10 cellular contexts compared by ENCODE assay signal in the genomic region with DNA sequence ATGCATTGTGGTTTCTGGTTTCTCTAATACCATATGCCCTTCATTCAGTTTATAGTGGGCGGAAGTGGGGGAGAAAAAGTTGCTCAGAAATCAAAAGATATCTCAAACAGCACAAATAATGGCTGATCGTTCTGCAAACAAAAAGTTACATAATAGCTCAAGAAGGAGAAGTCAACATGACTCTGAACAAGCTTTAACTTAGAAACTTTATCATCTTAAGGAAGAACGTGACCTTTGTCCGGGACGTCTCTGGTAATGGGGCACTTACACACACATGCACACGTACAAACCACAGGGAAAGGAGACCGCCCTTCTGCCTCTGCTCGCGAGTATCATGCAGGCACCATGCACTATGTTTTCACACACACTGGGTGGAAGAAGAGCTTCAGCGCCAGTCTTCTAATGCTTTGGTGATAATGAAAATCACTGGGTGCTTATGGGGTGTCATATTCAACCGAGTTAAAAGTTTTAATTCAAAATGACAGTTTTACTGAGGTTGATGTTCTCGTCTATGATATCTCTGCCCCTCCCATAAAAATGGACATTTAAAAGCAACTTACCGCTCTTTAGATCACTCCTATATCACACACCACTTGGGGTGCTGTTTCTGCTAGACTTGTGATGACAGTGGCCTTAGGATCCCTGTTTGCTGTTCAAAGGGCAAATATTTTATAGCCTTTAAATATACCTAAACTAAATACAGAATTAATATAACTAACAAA. TPM values are rescaled to one million over a fixed set of nuclear protein-coding genes. Genes with fewer than 3 reads are reported as not detected.
DNase-seq lines count a peak whose midpoint lies in the region; ATAC-seq and TF ChIP-seq lines count a peak whose summit lies in the region.
"Had no signal": no experiment of that assay in that cellular context is flagged by ENCODE, and none has a peak within 500 bp of the region (broad histone marks: within the 10 kb centered on the region; RNA-seq: fewer than 3 reads in every experiment).

No MANE protein-coding gene starts in this region.

- H3K9me3 ChIP-seq in left ventricle myocardium inferior (replicated peaks) = no peaks in the 10 kb centered on the region
- no peaks in the 10 kb centered on the region for H3K9me3 ChIP-seq in adipocyte (ENCODE audit: control insufficient read depth, low read length)

- peaks cover 45% of the 10 kb centered on the region for H3K27me3 Mint-ChIP-seq in type B pancreatic cell

- H3K4me1 Mint-ChIP-seq in type B pancreatic cell (ENCODE audit: unreplicated experiment) = peaks cover 38% of the 10 kb centered on the region

- peak overlapping the region; percentile 99 for H3K27ac Mint-ChIP-seq in type B pancreatic cell

- peaks cover 53% of the 10 kb centered on the region for H3K4me1 ChIP-seq in left ventricle myocardium inferior
- peaks cover 25% of the 10 kb centered on the region for H3K4me1 ChIP-seq in adipocyte (ENCODE audit: control insufficient read depth, insufficient read depth, low read length)

- H3K36me3 Mint-ChIP-seq in type B pancreatic cell = peaks cover 30% of the 10 kb centered on the region

- H3K27me3 ChIP-seq in left ventricle myocardium inferior (ENCODE audit: low read depth) (no peaks in the 10 kb centered on the region), adipocyte (replicated peaks; ENCODE audit: control insufficient read depth, insufficient read depth, low read length) (no peaks in the 10 kb centered on the region), kidney epithelial cell (ENCODE audit: control insufficient read depth, insufficient read depth, low read length) (peaks cover 4% of the 10 kb centered on the region)

- no peak for DNase-seq in left ventricle myocardium inferior
- DNase-seq in Right ventricle myocardium inferior (ENCODE audit: missing footprints) = no peak
- DNase-seq in adipocyte (ENCODE audit: low read depth) = peak; percentile 77
- no peak for DNase-seq in kidney epithelial cell (ENCODE audit: low read depth)
- DNase-seq in type B pancreatic cell (ENCODE audit: extremely low spot score, unreplicated experiment) = no peak
- DNase-seq in NCI-H524 treated with DMSO at 0.1 percent for 48 hours (lab: John Stamatoyannopoulos, UW) = no peak
- DNase-seq: DMS153 had no signal

- peak overlapping the region; percentile 91 for H3K4me3 Mint-ChIP-seq in type B pancreatic cell

- H3K27ac ChIP-seq in left ventricle myocardium inferior (replicated peaks) = peak overlapping the region; percentile 10

- H3K4me3 ChIP-seq in left ventricle myocardium inferior (no peak overlapping the region), adipocyte (ENCODE audit: low read length) (no peak overlapping the region), kidney epithelial cell (ENCODE audit: low read depth, low read length) (no peak overlapping the region)

- ATAC-seq in Right ventricle myocardium inferior = no peak
- no peak for ATAC-seq in GM21619 (IDR thresholded peaks at IDR 0.05; ENCODE audit: unreplicated experiment)
- ATAC-seq in GM18867 (IDR thresholded peaks at IDR 0.05; ENCODE audit: unreplicated experiment) = no peak
- ATAC-seq: Panc1 had no signal

- H3K36me3 ChIP-seq in left ventricle myocardium inferior (peaks cover 20% of the 10 kb centered on the region), adipocyte (ENCODE audit: control insufficient read depth, insufficient read depth, low read length, severe bottlenecking) (peaks cover 24% of the 10 kb centered on the region), kidney epithelial cell (ENCODE audit: control insufficient read depth, insufficient read depth, low read length) (peaks cover 7% of the 10 kb centered on the region)

- TF ChIP-seq CTCF in left ventricle myocardium inferior (IDR thresholded peaks at IDR 0.05; ENCODE audit: borderline replicate concordance) (no peak), kidney epithelial cell (IDR thresholded peaks at IDR 0.05; ENCODE audit: insufficient read depth, low read length, poor library complexity, severe bottlenecking) (peak; percentile 27), type B pancreatic cell (conservative IDR thresholded peaks at IDR 0.05) (no peak)

- no peak overlapping the region for H3K9ac ChIP-seq in adipocyte (ENCODE audit: low read length)

- intact Hi-C loops in left ventricle myocardium inferior (cut with micrococcal nuclease) = no loop called here
- intact Hi-C loops in Right ventricle myocardium inferior (cut with DNase I) = no loop called here

- H3K9me3 Mint-ChIP-seq in type B pancreatic cell = no peaks in the 10 kb centered on the region

RNA-seq across cellular contexts. Expression of gene FOS, which starts 4.7 kb away (rescaled TPM):
- total RNA-seq in left ventricle myocardium inferior (9.7 TPM), Right ventricle myocardium inferior (9.5 TPM), kidney epithelial cell (5.5 and 9.2 TPM in 2 replicates), type B pancreatic cell (ENCODE audit: low replicate concordance) (214 and 974 TPM in 2 replicates)

Comparison
In these comparisons a context has a peak if more than half of its experiments do, and no peak if none do; other contexts are left out.
1. RNA of gene FOS, which starts 4.7 kb away (total RNA-seq): 214 to 974 TPM in type B pancreatic cell; 9.7 TPM in left ventricle myocardium inferior (single experiment), 9.5 TPM in Right ventricle myocardium inferior (single experiment) and 5.5 to 9.2 TPM in kidney epithelial cell; every median in the first group is over 10 times any median in the second.